ENCODE assay signal across 18 cellular contexts in the genomic region with DNA sequence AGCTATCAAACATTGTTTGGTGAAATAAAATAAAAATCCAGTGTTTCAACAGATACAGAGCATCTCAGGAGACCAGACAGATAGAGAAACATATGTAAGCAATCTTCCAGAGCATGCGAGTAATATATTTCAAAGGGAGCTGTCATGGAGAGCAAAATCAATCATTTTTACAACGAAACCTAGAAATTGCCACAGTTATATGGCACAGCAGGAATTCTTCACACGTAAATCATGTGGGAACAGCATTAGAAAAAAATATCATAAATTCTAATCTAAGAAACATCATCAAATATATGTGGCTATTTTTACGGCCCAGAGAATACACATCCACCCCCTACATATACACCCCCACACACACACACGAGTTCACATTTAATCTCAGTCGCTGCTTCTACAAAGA.
DNase-seq lines count a peak whose midpoint lies in the region; ATAC-seq, FAIRE-seq and TF ChIP-seq lines count a peak whose summit lies in the region.
"Had no signal": no experiment of that assay in that cellular context is flagged by ENCODE, and none has a peak within 500 bp of the region (broad histone marks: within the 10 kb centered on the region; RNA-seq: fewer than 3 reads in every experiment).

No MANE protein-coding gene starts in this region.

- DNase-seq in EH (ENCODE audit: low read depth) (peak; percentile 0), SK-N-MC (ENCODE audit: low read depth, low spot score) (peak; percentile 18), NCI-H524 treated with DMSO at 0.1 percent for 48 hours (lab: John Stamatoyannopoulos, UW) (no peak), H54 (ENCODE audit: insufficient read length, low spot score) (no peak)
- no peak for DNase-seq in stimulated activated naive CD4-positive, alpha-beta T cell (lab: John Stamatoyannopoulos, UW)
- DNase-seq: CD4-positive, alpha-beta memory T cell; COR-L47; DMS153; DMS79 treated with DMSO at 0.1 percent for 48 hours; GDM1; H9; KG1 had no signal

- no peak for TF ChIP-seq POLR2A in H54 (IDR thresholded peaks at IDR 0.05; ENCODE audit: low read depth, low read length)

- peaks cover 27% of the 10 kb centered on the region for H3K4me1 Mint-ChIP-seq in nephron

- ATAC-seq in HG03571 (IDR thresholded peaks at IDR 0.05; ENCODE audit: unreplicated experiment), result no peak
- ATAC-seq: GM23338 had no signal

- TF ChIP-seq CTCF in nephron (IDR thresholded peaks at IDR 0.05; ENCODE audit: unreplicated experiment in 3 of 3), result no peak

- H3K27ac Mint-ChIP-seq in nephron, result peak overlapping the region; percentile 18 to 70 (median 43)
- H3K27ac Mint-ChIP-seq: CD4-positive, alpha-beta memory T cell; GM23338; H9; HFFc6; IgD-negative memory B cell had no signal

- no peaks in the 10 kb centered on the region for H3K36me3 ChIP-seq in SK-N-MC (ENCODE audit: insufficient read depth, low read length)

- H3K27me3 Mint-ChIP-seq in nephron (ENCODE audit: low read depth), result peaks cover 4% of the 10 kb centered on the region
- H3K27me3 Mint-ChIP-seq: CD4-positive, alpha-beta memory T cell; IgD-negative memory B cell had no signal

- no peaks in the 10 kb centered on the region for H3K9me3 ChIP-seq in SK-N-MC (ENCODE audit: low read depth, low read length)

- no peak overlapping the region for H3K27ac ChIP-seq in SK-N-MC
- H3K27ac ChIP-seq: C4-2B had no signal

- H3K4me3 ChIP-seq in SK-N-MC, result 0 out of 2 replicates have a peak overlapping the region, but pooled peaks have one; percentile 28
- H3K4me3 ChIP-seq: GM23338 had no signal

- H3K36me3 Mint-ChIP-seq in nephron (ENCODE audit: low read depth), result no peaks in the 10 kb centered on the region

- no peak for FAIRE-seq in H54 (lab: Jason Lieb, UNC)

- H3K9ac ChIP-seq in SK-N-MC (ENCODE audit: insufficient read length), result no peak overlapping the region

- H3K9me3 Mint-ChIP-seq in nephron, result no peaks in the 10 kb centered on the region
- H3K9me3 Mint-ChIP-seq: CD4-positive, alpha-beta memory T cell; GM23338; H9; HFFc6; IgD-negative memory B cell had no signal

- no peak overlapping the region for H3K4me3 Mint-ChIP-seq in nephron
- H3K4me3 Mint-ChIP-seq: CD4-positive, alpha-beta memory T cell; GM23338; H9; HFFc6; IgD-negative memory B cell had no signal

Comparison
In these comparisons a context has a peak if more than half of its experiments do, and no peak if none do; other contexts are left out.
1. DNase-seq: peak in EH (single experiment) and SK-N-MC (single experiment); none in stimulated activated naive CD4-positive, alpha-beta T cell (0 of 6), NCI-H524 treated with DMSO at 0.1 percent for 48 hours (single experiment) and H54 (single experiment).